Comparison of ENCODE assay signal across 8 cellular contexts in the genomic region with DNA sequence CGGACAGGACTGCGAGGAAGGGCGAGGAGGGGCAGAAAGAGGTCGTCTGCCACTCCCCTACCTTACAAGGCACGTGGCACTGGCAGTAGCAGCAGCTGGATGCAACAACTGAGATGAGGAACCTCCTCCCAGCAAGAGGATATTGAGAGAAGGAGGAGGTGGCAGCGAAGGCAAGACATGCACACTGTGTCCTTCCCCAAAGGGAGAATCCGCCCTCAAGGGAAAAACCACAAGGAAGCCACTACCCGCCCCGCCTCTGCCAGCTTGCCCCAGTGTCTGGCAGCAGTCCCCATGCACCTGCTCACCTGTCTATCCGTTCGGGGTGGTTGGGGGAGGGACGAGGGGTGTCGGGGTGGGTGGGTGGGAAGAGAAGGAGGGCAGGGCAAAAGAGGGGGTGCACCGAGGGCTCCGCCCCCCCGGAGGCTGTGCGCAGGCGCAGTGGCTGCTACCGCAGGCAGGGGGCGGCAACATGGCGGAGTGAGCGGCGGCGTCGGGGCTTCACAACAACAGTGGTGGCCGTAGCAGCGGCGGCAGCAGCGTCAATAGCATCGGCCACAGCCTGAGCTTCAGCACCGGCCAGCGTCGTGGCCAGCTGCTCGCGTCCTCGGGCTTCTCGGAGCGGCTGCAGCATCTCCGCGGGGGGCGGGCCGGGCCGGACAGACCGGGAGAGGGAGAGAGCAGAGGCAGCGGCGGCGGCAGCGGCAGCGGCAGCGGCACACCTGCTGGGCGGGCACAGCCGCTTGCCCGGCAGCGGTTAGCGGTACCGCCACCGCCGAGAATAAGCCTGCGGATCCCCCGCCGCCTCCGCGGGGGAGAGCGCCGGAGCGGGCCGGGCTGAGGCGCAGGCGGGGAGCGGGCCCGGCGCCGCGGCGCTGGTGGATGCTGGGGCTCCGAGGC. TPM values are rescaled to one million over a fixed set of nuclear protein-coding genes. Genes with fewer than 3 reads are reported as not detected.
A peak's percentile ranks its signal among the peaks of the same experiment; 100 is the strongest.
DNase-seq lines count a peak whose midpoint lies in the region; ATAC-seq and TF ChIP-seq lines count a peak whose summit lies in the region.

A gene with protein sequence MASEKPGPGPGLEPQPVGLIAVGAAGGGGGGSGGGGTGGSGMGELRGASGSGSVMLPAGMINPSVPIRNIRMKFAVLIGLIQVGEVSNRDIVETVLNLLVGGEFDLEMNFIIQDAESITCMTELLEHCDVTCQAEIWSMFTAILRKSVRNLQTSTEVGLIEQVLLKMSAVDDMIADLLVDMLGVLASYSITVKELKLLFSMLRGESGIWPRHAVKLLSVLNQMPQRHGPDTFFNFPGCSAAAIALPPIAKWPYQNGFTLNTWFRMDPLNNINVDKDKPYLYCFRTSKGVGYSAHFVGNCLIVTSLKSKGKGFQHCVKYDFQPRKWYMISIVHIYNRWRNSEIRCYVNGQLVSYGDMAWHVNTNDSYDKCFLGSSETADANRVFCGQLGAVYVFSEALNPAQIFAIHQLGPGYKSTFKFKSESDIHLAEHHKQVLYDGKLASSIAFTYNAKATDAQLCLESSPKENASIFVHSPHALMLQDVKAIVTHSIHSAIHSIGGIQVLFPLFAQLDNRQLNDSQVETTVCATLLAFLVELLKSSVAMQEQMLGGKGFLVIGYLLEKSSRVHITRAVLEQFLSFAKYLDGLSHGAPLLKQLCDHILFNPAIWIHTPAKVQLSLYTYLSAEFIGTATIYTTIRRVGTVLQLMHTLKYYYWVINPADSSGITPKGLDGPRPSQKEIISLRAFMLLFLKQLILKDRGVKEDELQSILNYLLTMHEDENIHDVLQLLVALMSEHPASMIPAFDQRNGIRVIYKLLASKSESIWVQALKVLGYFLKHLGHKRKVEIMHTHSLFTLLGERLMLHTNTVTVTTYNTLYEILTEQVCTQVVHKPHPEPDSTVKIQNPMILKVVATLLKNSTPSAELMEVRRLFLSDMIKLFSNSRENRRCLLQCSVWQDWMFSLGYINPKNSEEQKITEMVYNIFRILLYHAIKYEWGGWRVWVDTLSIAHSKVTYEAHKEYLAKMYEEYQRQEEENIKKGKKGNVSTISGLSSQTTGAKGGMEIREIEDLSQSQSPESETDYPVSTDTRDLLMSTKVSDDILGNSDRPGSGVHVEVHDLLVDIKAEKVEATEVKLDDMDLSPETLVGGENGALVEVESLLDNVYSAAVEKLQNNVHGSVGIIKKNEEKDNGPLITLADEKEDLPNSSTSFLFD (N-terminal part only) (plus strand): TSS at position 436 of the 897 bp plus-strand sequence. CDS start 551 bp downstream, outside the sequence.

- H3K4me3 ChIP-seq in HFF-Myc (replicated peaks; ENCODE audit: low read depth, low read length), result peak within 1 kb of the TSS; percentile 64
- H3K4me3 ChIP-seq in left ventricle myocardium inferior, result peak within 1 kb of the TSS; percentile 94

- H3K4me1 Mint-ChIP-seq in T-cell (peaks cover 20 to 25% (median 25%) of the 10 kb centered on the region in 3 donors), progenitor cell of endocrine pancreas (ENCODE audit: low read depth) (peaks cover 19% of the 10 kb centered on the region)

- H3K4me3 Mint-ChIP-seq in T-cell (peak within 1 kb of the TSS; percentile 81 to 95 (median 85)), progenitor cell of endocrine pancreas (ENCODE audit: low read depth) (peak within 1 kb of the TSS; percentile 93)

- H3K27me3 ChIP-seq in left ventricle myocardium inferior (ENCODE audit: low read depth), result no peaks in the 10 kb centered on the region

- H3K36me3 ChIP-seq in left ventricle myocardium inferior, result no peaks in the 10 kb centered on the region

- peak; percentile 69 to 77 (median 74) for ATAC-seq in T-cell (replicated peaks in 1 of 4)

- H3K36me3 Mint-ChIP-seq in T-cell (no peaks in the 10 kb centered on the region), progenitor cell of endocrine pancreas (ENCODE audit: insufficient read depth) (no peaks in the 10 kb centered on the region)

- no peaks in the 10 kb centered on the region for H3K9me3 Mint-ChIP-seq in T-cell
- H3K9me3 Mint-ChIP-seq in progenitor cell of endocrine pancreas (ENCODE audit: low read depth), result no peaks in the 10 kb centered on the region

- H3K27ac Mint-ChIP-seq in T-cell (peak within 1 kb of the TSS; percentile 48 to 68), progenitor cell of endocrine pancreas (peak within 1 kb of the TSS; percentile 94)

- peaks cover 50% of the 10 kb centered on the region for H3K4me1 ChIP-seq in left ventricle myocardium inferior

- H3K27me3 Mint-ChIP-seq in T-cell, result peaks cover 13 to 28% of the 10 kb centered on the region in 2 donors
- peaks cover 25% of the 10 kb centered on the region for H3K27me3 Mint-ChIP-seq in progenitor cell of endocrine pancreas

- POLR2A ChIA-PET in T-cell (lab: Charles Lee), result interaction anchor here in 1 of 2 donors (0.7 kb wide), 1 partner anchor 70 kb away, joined by 3 read pairs; no protein-coding TSS in a partner anchor

- peak; percentile 4 for TF ChIP-seq CTCF in HFF-Myc (IDR thresholded peaks at IDR 0.05; ENCODE audit: low read depth, low read length, missing control alignments)
- peak; percentile 69 for TF ChIP-seq CTCF in left ventricle myocardium inferior (IDR thresholded peaks at IDR 0.05; ENCODE audit: borderline replicate concordance)
- peak; percentile 32 for TF ChIP-seq CTCF in progenitor cell of endocrine pancreas (IDR thresholded peaks at IDR 0.05; ENCODE audit: unreplicated experiment)

- DNase-seq in GM03348 (ENCODE audit: low spot score) (peak; percentile 95), HFF-Myc (ENCODE audit: extremely low read depth, low read depth) (peak; percentile 21), NCI-H1105 (lab: John Stamatoyannopoulos, UW) (peak; percentile 70), T-cell (peak; percentile 30 to 83 (median 71)), amniotic stem cell (lab: John Stamatoyannopoulos, UW) (peak; percentile 57), left ventricle myocardium inferior (peak; percentile 77), progenitor cell of endocrine pancreas (ENCODE audit: low spot score, unreplicated experiment) (peak; percentile 87), ureter (ENCODE audit: low spot score) (peak; percentile 77)

- intact Hi-C loops in left ventricle myocardium inferior (cut with micrococcal nuclease), result no loop called here

- H3K9me3 ChIP-seq in left ventricle myocardium inferior (replicated peaks), result no peaks in the 10 kb centered on the region

- peak within 1 kb of the TSS; percentile 84 for H3K27ac ChIP-seq in left ventricle myocardium inferior (replicated peaks)

- CTCF ChIA-PET in T-cell (lab: Charles Lee), result no interaction called here

RNA-seq across cellular contexts. Expression of the gene that starts here (rescaled TPM):
- 1 to 10 TPM; 1.3 to 8.7 (median 3.7) TPM for total RNA-seq in T-cell
- 21.0 TPM for total RNA-seq in left ventricle myocardium inferior
- 20.9 and 21.7 TPM in 2 replicates for total RNA-seq in progenitor cell of endocrine pancreas
- total RNA-seq in ureter, result 16.7 TPM

Comparison
In these comparisons a context has a peak if more than half of its experiments do, and no peak if none do; other contexts are left out.
1. Peak in every context shown above with its lines: DNase-seq, ATAC-seq, H3K4me3 ChIP-seq and H3K27ac ChIP-seq.
2. DNase-seq: peak in every context shown above with its lines; median percentile 95 in GM03348; 87 in progenitor cell of endocrine pancreas; 77 in left ventricle myocardium inferior; 77 in ureter; 71 in T-cell; 70 in NCI-H1105; 57 in amniotic stem cell; 21 in HFF-Myc.
3. CTCF ChIP-seq: peak in every context shown above with its lines; median percentile 69 in left ventricle myocardium inferior; 32 in progenitor cell of endocrine pancreas; 4 in HFF-Myc.